8 cellular contexts compared by ENCODE assay signal in the genomic region with DNA sequence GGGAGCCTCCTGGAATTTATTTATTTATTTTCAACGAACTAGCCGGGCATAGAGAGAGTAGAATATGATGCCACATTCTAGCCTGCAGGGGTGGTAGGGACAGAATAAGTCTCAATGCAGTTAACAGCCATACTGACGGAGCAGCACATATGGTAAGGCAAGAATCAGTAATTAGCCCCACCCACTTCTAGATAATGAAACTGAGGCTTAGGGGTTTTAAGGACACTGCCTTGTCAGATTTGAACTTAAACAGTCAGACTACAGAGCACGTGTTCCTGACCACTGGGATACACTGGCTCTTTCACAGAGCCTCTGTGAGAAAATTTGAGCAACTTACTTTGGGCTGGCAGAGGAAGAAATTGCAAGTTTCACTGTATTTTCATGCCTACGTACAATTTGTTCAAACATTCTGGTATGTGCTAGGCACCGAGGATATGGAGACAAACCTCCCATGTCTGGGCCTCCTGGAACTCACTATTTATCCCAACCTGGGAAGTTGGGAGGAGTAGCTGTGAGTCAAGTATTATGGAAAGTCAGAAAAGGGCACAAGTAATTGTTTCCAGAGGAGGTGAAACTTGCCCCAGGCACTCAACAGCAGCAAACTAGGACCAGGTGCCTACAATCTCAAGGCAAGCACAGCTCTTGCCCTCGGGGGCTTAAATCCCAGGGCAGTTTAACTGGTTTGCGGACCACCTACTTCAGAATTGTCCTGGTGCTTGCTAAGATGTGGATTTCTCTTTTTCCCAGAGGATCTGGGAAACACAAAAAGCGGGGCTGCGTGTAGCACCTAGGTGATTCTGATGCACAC. TPM values are rescaled to one million over a fixed set of nuclear protein-coding genes. Genes with fewer than 3 reads are reported as not detected.
DNase-seq lines count a peak whose midpoint lies in the region; ATAC-seq and TF ChIP-seq lines count a peak whose summit lies in the region.

No MANE protein-coding gene starts in this region.

- H2AFZ ChIP-seq in H9 (ENCODE audit: low read length) = no peak overlapping the region

- no peaks in the 10 kb centered on the region; a peak in 1 of 5 replicates for H3K9me3 Mint-ChIP-seq in H9
- no peaks in the 10 kb centered on the region for H3K9me3 Mint-ChIP-seq in activated naive CD8-positive, alpha-beta T cell treated with anti-CD3 and anti-CD28 coated beads for 36 hours

- H3K14ac ChIP-seq in H9 (ENCODE audit: insufficient read depth, low read length) = no peak overlapping the region

- H3K9me3 ChIP-seq in H9 (ENCODE audit: control insufficient read depth, low read depth, low read length) (no peaks in the 10 kb centered on the region), tibial artery (no peaks in the 10 kb centered on the region)

- H3K79me2 ChIP-seq in H9 (ENCODE audit: insufficient read depth, low read length) = peaks cover 24% of the 10 kb centered on the region; the same call in 1 of the 2 replicates

- H3T11ph ChIP-seq in H9 (ENCODE audit: low read length) = no peak overlapping the region

- H3K27ac Mint-ChIP-seq in H9 = peak overlapping the region; percentile 68 to 89 (median 78); a peak in 5 of 7 replicates
- H3K27ac Mint-ChIP-seq in activated naive CD8-positive, alpha-beta T cell treated with anti-CD3 and anti-CD28 coated beads for 36 hours = peak overlapping the region; percentile 35

- H3K4ac ChIP-seq in H9 (ENCODE audit: low read depth, low read length) = no peak overlapping the region

- no peak for ATAC-seq in GM21526 (IDR thresholded peaks at IDR 0.05; ENCODE audit: low FRiP score, unreplicated experiment)

- H2BK20ac ChIP-seq in H9 (ENCODE audit: low read depth, low read length, poor library complexity, severe bottlenecking) = no peak overlapping the region

- no peak overlapping the region for H3K56ac ChIP-seq in H9 (ENCODE audit: insufficient read length, low read depth, low read length)

- H2AK5ac ChIP-seq in H9 (ENCODE audit: insufficient read length, low read length) = no peak overlapping the region

- no peak overlapping the region for H3K23ac ChIP-seq in H9 (ENCODE audit: insufficient read length, low read depth, low read length)

- H3K27me3 ChIP-seq in H9 (ENCODE audit: insufficient read depth, low read length) = no peaks in the 10 kb centered on the region
- no peaks in the 10 kb centered on the region for H3K27me3 ChIP-seq in tibial artery

- H3K9ac ChIP-seq in H9 (ENCODE audit: extremely low read depth, insufficient read length, low read length) = no peak overlapping the region

- H4K20me1 ChIP-seq in H9 (ENCODE audit: control insufficient read depth, insufficient read depth, insufficient read length) = no peaks in the 10 kb centered on the region

- no peak overlapping the region for H4K8ac ChIP-seq in H9 (replicated peaks; ENCODE audit: insufficient read length, low read depth, low read length)

- H3K27me3 Mint-ChIP-seq in H9 (ENCODE audit: low read depth) = no peaks in the 10 kb centered on the region
- H3K27me3 Mint-ChIP-seq in activated naive CD8-positive, alpha-beta T cell treated with anti-CD3 and anti-CD28 coated beads for 36 hours = peaks cover 14% of the 10 kb centered on the region

- no peak overlapping the region for H2BK12ac ChIP-seq in H9 (ENCODE audit: insufficient read length, low read depth, low read length)

- peaks cover 51 to 58% of the 10 kb centered on the region in 2 experiments for H3K4me1 Mint-ChIP-seq in H9
- H3K4me1 Mint-ChIP-seq in activated naive CD8-positive, alpha-beta T cell treated with anti-CD3 and anti-CD28 coated beads for 36 hours = peaks cover 51% of the 10 kb centered on the region

- no peak overlapping the region for H2BK5ac ChIP-seq in H9 (ENCODE audit: insufficient read length, low read length)

- no peak overlapping the region for H2BK120ac ChIP-seq in H9 (ENCODE audit: low read depth, low read length, poor library complexity, severe bottlenecking)

- DNase-seq in AG09309 (ENCODE audit: low read depth) = no peak
- peak; percentile 76 for DNase-seq in H9
- DNase-seq in activated naive CD8-positive, alpha-beta T cell treated with anti-CD3 and anti-CD28 coated beads for 36 hours = no peak
- DNase-seq in kidney tubule cell (ENCODE audit: low spot score) = peak; percentile 24
- DNase-seq in tibial artery = no peak
- no peak for DNase-seq in hippocampal formation (lab: John Stamatoyannopoulos, UW)
- DNase-seq in SKM-1 (lab: John Stamatoyannopoulos, UW; ENCODE audit: unreplicated experiment) = no peak

- H4K5ac ChIP-seq in H9 (ENCODE audit: insufficient read length, low read depth, low read length) = no peak overlapping the region

- H3K23me2 ChIP-seq in H9 (ENCODE audit: insufficient read length, low read depth, low read length, poor library complexity, severe bottlenecking) = peaks cover 5% of the 10 kb centered on the region

- H3K36me3 ChIP-seq in tibial artery = no peaks in the 10 kb centered on the region

- H3K18ac ChIP-seq in H9 (ENCODE audit: insufficient read length, low read depth, low read length) = no peak overlapping the region

- H3K27ac ChIP-seq in H9 (ENCODE audit: insufficient read length, low read depth, low read length) = no peak overlapping the region
- H3K27ac ChIP-seq in tibial artery = peak overlapping the region; percentile 4 to 48

- peaks cover 14 to 19% (median 15%) of the 10 kb centered on the region in 3 experiments for H3K36me3 Mint-ChIP-seq in H9 (ENCODE audit: insufficient read depth in 1 of 3, low read depth in 3 of 3)
- H3K36me3 Mint-ChIP-seq in activated naive CD8-positive, alpha-beta T cell treated with anti-CD3 and anti-CD28 coated beads for 36 hours = peaks cover 3% of the 10 kb centered on the region

- peak overlapping the region; percentile 9 for H3K4me3 ChIP-seq in AG09309 (ENCODE audit: control insufficient read depth, low read depth, low read length)
- H3K4me3 ChIP-seq in tibial artery = no peak overlapping the region

- H3K4me3 Mint-ChIP-seq in H9 = peak overlapping the region; percentile 5 to 58; a peak in 3 of 5 replicates
- H3K4me3 Mint-ChIP-seq in activated naive CD8-positive, alpha-beta T cell treated with anti-CD3 and anti-CD28 coated beads for 36 hours = no peak overlapping the region

- no peak overlapping the region for H2BK15ac ChIP-seq in H9 (ENCODE audit: low read depth, low read length)

- H3K4me1 ChIP-seq in H9 (ENCODE audit: insufficient read depth, low read length) (peaks cover 17% of the 10 kb centered on the region), tibial artery (peaks cover 0 to 28% (median 11%) of the 10 kb centered on the region in 4 donors)

- no peaks in the 10 kb centered on the region for H3K79me1 ChIP-seq in H9 (ENCODE audit: insufficient read depth, low read depth, low read length, poor library complexity, severe bottlenecking)

- H3K4me2 ChIP-seq in H9 (ENCODE audit: insufficient read depth, insufficient read length, low read length) = no peak overlapping the region

- H4K91ac ChIP-seq in H9 (ENCODE audit: insufficient read length, low read depth, low read length) = no peak overlapping the region

- no peak for TF ChIP-seq CTCF in AG09309 (IDR thresholded peaks at IDR 0.05; ENCODE audit: control insufficient read depth, insufficient read depth, low read depth, low read length, missing control alignments)
- TF ChIP-seq CTCF in H9 (conservative IDR thresholded peaks at IDR 0.05) = no peak
- no peak for TF ChIP-seq CTCF in tibial artery (IDR thresholded peaks at IDR 0.05)

- intact Hi-C loops in tibial artery (cut with DNase I; ENCODE audit: low total_unique reads) = loop anchor here (5.0 to 10.0 kb wide), 2 partner anchors 49 to 64 kb away; no protein-coding TSS in a partner anchor

- no CpG with 5 or more reads among the region's 10 CpGs for WGBS in H9 (ENCODE audit: extremely low coverage, insufficient read length, low lambda C conversion rate)

RNA-seq across cellular contexts. Expression of gene CLIC4, which starts 1.6 kb away (rescaled TPM):
- 230 and 240 TPM in 2 replicates for total RNA-seq in H9 (2021)
- 10 to 100 TPM; 25.0 to 26.4 TPM for total RNA-seq in activated naive CD8-positive, alpha-beta T cell treated with anti-CD3 and anti-CD28 coated beads for 36 hours

Comparison
In these comparisons a context has a peak if more than half of its experiments do, and no peak if none do; other contexts are left out.
1. DNase-seq: peak in H9 (single experiment) and kidney tubule cell (single experiment); none in AG09309 (single experiment), activated naive CD8-positive, alpha-beta T cell treated with anti-CD3 and anti-CD28 coated beads for 36 hours (single experiment), tibial artery (0 of 2), hippocampal formation (0 of 2) and SKM-1 (single experiment).